Comparison of ENCODE assay signal across 1 cellular context in genomic region chr19:45637890-45638667, GRCh38.
TF ChIP-seq lines count a peak whose summit lies in the region.

No MANE protein-coding gene starts in this region.

TF ChIP-seq in GM12878, 131 proteins besides CTCF, POLR2A, EP300 and RAD21:
- TF ChIP-seq RAD51 (IDR thresholded peaks at IDR 0.05) = no peak
- TF ChIP-seq ZBED1 (IDR thresholded peaks at IDR 0.05; ENCODE audit: borderline replicate concordance) = no peak
- no peak for TF ChIP-seq ZNF207 (IDR thresholded peaks at IDR 0.05; ENCODE audit: borderline replicate concordance)
- no peak for TF ChIP-seq MTA2 (IDR thresholded peaks at IDR 0.05; ENCODE audit: low read depth)
- no peak for TF ChIP-seq ZBTB40 (IDR thresholded peaks at IDR 0.05; ENCODE audit: borderline replicate concordance)
- TF ChIP-seq ZNF217 (IDR thresholded peaks at IDR 0.05) = no peak
- no peak for TF ChIP-seq JUNB (IDR thresholded peaks at IDR 0.05)
- TF ChIP-seq FOS (IDR thresholded peaks at IDR 0.05; ENCODE audit: borderline replicate concordance, extremely low read depth, insufficient read length) = no peak
- no peak for TF ChIP-seq SMARCA5 (IDR thresholded peaks at IDR 0.05)
- TF ChIP-seq, protein P1, sequence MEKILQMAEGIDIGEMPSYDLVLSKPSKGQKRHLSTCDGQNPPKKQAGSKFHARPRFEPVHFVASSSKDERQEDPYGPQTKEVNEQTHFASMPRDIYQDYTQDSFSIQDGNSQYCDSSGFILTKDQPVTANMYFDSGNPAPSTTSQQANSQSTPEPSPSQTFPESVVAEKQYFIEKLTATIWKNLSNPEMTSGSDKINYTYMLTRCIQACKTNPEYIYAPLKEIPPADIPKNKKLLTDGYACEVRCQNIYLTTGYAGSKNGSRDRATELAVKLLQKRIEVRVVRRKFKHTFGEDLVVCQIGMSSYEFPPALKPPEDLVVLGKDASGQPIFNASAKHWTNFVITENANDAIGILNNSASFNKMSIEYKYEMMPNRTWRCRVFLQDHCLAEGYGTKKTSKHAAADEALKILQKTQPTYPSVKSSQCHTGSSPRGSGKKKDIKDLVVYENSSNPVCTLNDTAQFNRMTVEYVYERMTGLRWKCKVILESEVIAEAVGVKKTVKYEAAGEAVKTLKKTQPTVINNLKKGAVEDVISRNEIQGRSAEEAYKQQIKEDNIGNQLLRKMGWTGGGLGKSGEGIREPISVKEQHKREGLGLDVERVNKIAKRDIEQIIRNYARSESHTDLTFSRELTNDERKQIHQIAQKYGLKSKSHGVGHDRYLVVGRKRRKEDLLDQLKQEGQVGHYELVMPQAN (conservative IDR thresholded peaks at IDR 0.05) = no peak
- TF ChIP-seq E2F8 (IDR thresholded peaks at IDR 0.05; ENCODE audit: low read depth, partially characterized antibody) = no peak
- no peak for TF ChIP-seq IKZF2 (IDR thresholded peaks at IDR 0.05)
- TF ChIP-seq, protein P2, sequence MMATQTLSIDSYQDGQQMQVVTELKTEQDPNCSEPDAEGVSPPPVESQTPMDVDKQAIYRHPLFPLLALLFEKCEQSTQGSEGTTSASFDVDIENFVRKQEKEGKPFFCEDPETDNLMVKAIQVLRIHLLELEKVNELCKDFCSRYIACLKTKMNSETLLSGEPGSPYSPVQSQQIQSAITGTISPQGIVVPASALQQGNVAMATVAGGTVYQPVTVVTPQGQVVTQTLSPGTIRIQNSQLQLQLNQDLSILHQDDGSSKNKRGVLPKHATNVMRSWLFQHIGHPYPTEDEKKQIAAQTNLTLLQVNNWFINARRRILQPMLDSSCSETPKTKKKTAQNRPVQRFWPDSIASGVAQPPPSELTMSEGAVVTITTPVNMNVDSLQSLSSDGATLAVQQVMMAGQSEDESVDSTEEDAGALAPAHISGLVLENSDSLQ (IDR thresholded peaks at IDR 0.05) = no peak
- TF ChIP-seq BMI1 (IDR thresholded peaks at IDR 0.05; ENCODE audit: borderline replicate concordance) = no peak
- TF ChIP-seq KAT2A (conservative IDR thresholded peaks at IDR 0.05; ENCODE audit: control insufficient read depth, low read depth, low read length) = no peak
- no peak for TF ChIP-seq ELK1 (IDR thresholded peaks at IDR 0.05; ENCODE audit: low read depth, low read length)
- TF ChIP-seq GABPA (IDR thresholded peaks at IDR 0.05; ENCODE audit: low read depth) = no peak
